Comparison of ENCODE assay signal across 8 cellular contexts in genomic region chr10:101292194-101293006, GRCh38.
DNase-seq lines count a peak whose midpoint lies in the region; ATAC-seq and TF ChIP-seq lines count a peak whose summit lies in the region.

No MANE protein-coding gene starts in this region.

- no peaks in the 10 kb centered on the region for H3K36me3 Mint-ChIP-seq in nephron (ENCODE audit: low read depth)

- intact Hi-C loops in esophagus muscularis mucosa (cut with DNase I): loop anchor here (5.0 kb wide), 1 partner anchor 75 kb away; no protein-coding TSS in a partner anchor
- intact Hi-C loops in posterior vena cava (cut with DNase I): no loop called here

- no peaks in the 10 kb centered on the region for H3K9me3 Mint-ChIP-seq in nephron

- TF ChIP-seq CTCF in esophagus muscularis mucosa (IDR thresholded peaks at IDR 0.05): no peak
- TF ChIP-seq CTCF in nephron (IDR thresholded peaks at IDR 0.05; ENCODE audit: unreplicated experiment in 3 of 3): no peak

- TF ChIP-seq POLR2A in esophagus muscularis mucosa (IDR thresholded peaks at IDR 0.05; ENCODE audit: low read depth): no peak

- peaks cover 76% of the 10 kb centered on the region for H3K27me3 Mint-ChIP-seq in nephron (ENCODE audit: low read depth)

- no peaks in the 10 kb centered on the region for H3K9me3 ChIP-seq in SJCRH30 (replicated peaks)
- H3K9me3 ChIP-seq in esophagus muscularis mucosa: no peaks in the 10 kb centered on the region

- peak; percentile 35 for DNase-seq in NCI-H2196 (lab: John Stamatoyannopoulos, UW; ENCODE audit: unreplicated experiment)
- no peak for DNase-seq in NCI-H2196 treated with DMSO at 0.1 percent for 48 hours (lab: John Stamatoyannopoulos, UW; ENCODE audit: unreplicated experiment)
- DNase-seq in SJCRH30: peak; percentile 94
- no peak for DNase-seq in esophagus muscularis mucosa (ENCODE audit: extremely low spot score)
- no peak for DNase-seq in posterior vena cava (ENCODE audit: low spot score)
- no peak for DNase-seq in glomerular visceral epithelial cell (ENCODE audit: extremely low spot score)

- H3K36me3 ChIP-seq in SJCRH30 (no peaks in the 10 kb centered on the region), esophagus muscularis mucosa (no peaks in the 10 kb centered on the region)

- ATAC-seq in HG03280 (IDR thresholded peaks at IDR 0.05; ENCODE audit: unreplicated experiment): no peak

- WGBS in esophagus muscularis mucosa: under 1% methylated on average over 19 of the region's 65 CpGs

- H3K4me1 ChIP-seq in SJCRH30 (peaks cover 63% of the 10 kb centered on the region), esophagus muscularis mucosa (peaks cover 18 to 24% (median 23%) of the 10 kb centered on the region in 4 donors)

- TF ChIP-seq EP300 in esophagus muscularis mucosa (IDR thresholded peaks at IDR 0.05): no peak

- H3K4me3 Mint-ChIP-seq in nephron: peak overlapping the region; percentile 91 to 97 (median 92)

- H3K4me3 ChIP-seq in SJCRH30: peak overlapping the region; percentile 65
- peak overlapping the region; percentile 60 to 69 (median 62) for H3K4me3 ChIP-seq in esophagus muscularis mucosa

- H3K27me3 ChIP-seq in SJCRH30 (no peaks in the 10 kb centered on the region), esophagus muscularis mucosa (peaks cover 0 to 100% (median 22%) of the 10 kb centered on the region in 4 donors)

- H3K27ac ChIP-seq in SJCRH30 (peak overlapping the region; percentile 94), esophagus muscularis mucosa (replicated peaks in 1 of 4) (no peak overlapping the region)

- H3K4me1 Mint-ChIP-seq in nephron: peaks cover 55% of the 10 kb centered on the region

- H3K27ac Mint-ChIP-seq in nephron: peak overlapping the region in 2 of 3 experiments; percentile 28 to 84

Comparison
In these comparisons a context has a peak if more than half of its experiments do, and no peak if none do; other contexts are left out.
1. DNase-seq: peak in NCI-H2196 (single experiment) and SJCRH30 (2 of 2); none in NCI-H2196 treated with DMSO at 0.1 percent for 48 hours (single experiment), esophagus muscularis mucosa (single experiment), posterior vena cava (single experiment) and glomerular visceral epithelial cell (single experiment).